Comparison of ENCODE assay signal across 15 cellular contexts in genomic region chr5:43702815-43703214, GRCh38.
DNase-seq lines count a peak whose midpoint lies in the region; ATAC-seq and TF ChIP-seq lines count a peak whose summit lies in the region.
"Had no signal": no experiment of that assay in that cellular context is flagged by ENCODE, and none has a peak within 500 bp of the region (broad histone marks: within the 10 kb centered on the region; RNA-seq: fewer than 3 reads in every experiment).

No MANE protein-coding gene starts in this region.

- 42 to 45% methylated on average over 3 of the region's 3 CpGs for WGBS in lower leg skin, 2 donors

- H3K4me3 ChIP-seq in cardiac fibroblast (replicated peaks in 1 of 2; ENCODE audit: low read depth in 2 of 2, low read length in 2 of 2) (no peak overlapping the region), lower leg skin (ENCODE audit: low read depth, poor library complexity, severe bottlenecking) (no peak overlapping the region)
- H3K4me3 ChIP-seq: HAP-1, tibial nerve had no signal

- intact Hi-C loops in lower leg skin (cut with DNase I; ENCODE audit: low total_unique reads) = no loop called here

- ATAC-seq in HG02678 (IDR thresholded peaks at IDR 0.05; ENCODE audit: unreplicated experiment) = no peak
- ATAC-seq in GM21423 (IDR thresholded peaks at IDR 0.05; ENCODE audit: unreplicated experiment) = no peak

- TF ChIP-seq CTCF in cardiac fibroblast (IDR thresholded peaks at IDR 0.05; ENCODE audit: low read depth, low read length) (no peak), lower leg skin (IDR thresholded peaks at IDR 0.05) (no peak)

- no peak for TF ChIP-seq POLR2A in lower leg skin (IDR thresholded peaks at IDR 0.05)

- DNase-seq in NCI-H2107 treated with DMSO at 0.1 percent for 48 hours (lab: John Stamatoyannopoulos, UW; ENCODE audit: unreplicated experiment) (peak; percentile 42), NCI-H2107 (lab: John Stamatoyannopoulos, UW) (no peak), NCI-H2081 (lab: John Stamatoyannopoulos, UW) (peak; percentile 77 to 94), cardiac fibroblast (ENCODE audit: low read depth in 2 of 2) (peak; percentile 16 to 50), non-pigmented ciliary epithelial cell (ENCODE audit: low read depth) (peak; percentile 27), lower leg skin (ENCODE audit: low spot score in 2 of 2) (no peak)
- DNase-seq: 8988T; activated B cell treated with CpG ODN at 0.5 μM for 24 hours; activated T-cell treated with anti-CD3 and anti-CD28 coated beads, Interleukin-2, amount 50 U/mL, for 24 hours; DMS153; NCI-H345 had no signal

Comparison
In these comparisons a context has a peak if more than half of its experiments do, and no peak if none do; other contexts are left out.
1. DNase-seq: peak in NCI-H2107 treated with DMSO at 0.1 percent for 48 hours (single experiment), NCI-H2081 (2 of 2), cardiac fibroblast (2 of 2) and non-pigmented ciliary epithelial cell (single experiment); none in NCI-H2107 (single experiment) and lower leg skin (0 of 2).